In the genomic region with DNA sequence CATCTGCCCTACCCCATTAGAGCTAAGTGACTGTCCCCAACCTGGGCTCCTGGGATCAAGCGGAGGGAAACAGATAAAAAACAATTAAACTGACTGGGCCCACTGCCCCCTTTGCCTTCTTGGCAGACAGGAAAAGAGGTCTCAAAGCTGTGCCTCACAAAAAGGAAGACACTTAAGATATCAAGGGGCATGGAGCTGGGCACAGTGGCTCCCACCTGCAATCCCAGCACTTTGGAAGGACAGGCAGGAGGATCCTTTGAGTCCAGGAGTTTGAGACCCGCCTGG, we compare ENCODE assay signal across 1 cellular context.
TF ChIP-seq lines count a peak whose summit lies in the region.

No MANE protein-coding gene starts in this region.

TF ChIP-seq in IMR-90, 13 proteins besides CTCF, POLR2A, EP300 and RAD21:
- no peak for TF ChIP-seq MAZ (IDR thresholded peaks at IDR 0.05; ENCODE audit: borderline replicate concordance, low read depth, low read length)
- no peak for TF ChIP-seq CHD1 (IDR thresholded peaks at IDR 0.05; ENCODE audit: low read depth, low read length)
- no peak for TF ChIP-seq USF2 (IDR thresholded peaks at IDR 0.05; ENCODE audit: low read depth, low read length)
- TF ChIP-seq NFE2L2 (IDR thresholded peaks at IDR 0.05; ENCODE audit: low read depth, low read length): no peak
- TF ChIP-seq RFX5 (IDR thresholded peaks at IDR 0.05; ENCODE audit: low read depth, low read length): no peak
- TF ChIP-seq MAFK (IDR thresholded peaks at IDR 0.05; ENCODE audit: low read depth, low read length): no peak
- TF ChIP-seq CEBPB (IDR thresholded peaks at IDR 0.05; ENCODE audit: low read depth, low read length): no peak
- TF ChIP-seq BHLHE40 (IDR thresholded peaks at IDR 0.05; ENCODE audit: low read depth, low read length): no peak
- TF ChIP-seq FOS (IDR thresholded peaks at IDR 0.05; ENCODE audit: low read depth, low read length): no peak
- TF ChIP-seq MXI1 (IDR thresholded peaks at IDR 0.05; ENCODE audit: borderline replicate concordance, low read depth, low read length): no peak
- TF ChIP-seq RCOR1 (IDR thresholded peaks at IDR 0.05; ENCODE audit: insufficient replicate concordance, low read length): no peak
- TF ChIP-seq SMC3 (IDR thresholded peaks at IDR 0.05; ENCODE audit: low read depth, low read length): no peak
- TF ChIP-seq, protein P1, sequence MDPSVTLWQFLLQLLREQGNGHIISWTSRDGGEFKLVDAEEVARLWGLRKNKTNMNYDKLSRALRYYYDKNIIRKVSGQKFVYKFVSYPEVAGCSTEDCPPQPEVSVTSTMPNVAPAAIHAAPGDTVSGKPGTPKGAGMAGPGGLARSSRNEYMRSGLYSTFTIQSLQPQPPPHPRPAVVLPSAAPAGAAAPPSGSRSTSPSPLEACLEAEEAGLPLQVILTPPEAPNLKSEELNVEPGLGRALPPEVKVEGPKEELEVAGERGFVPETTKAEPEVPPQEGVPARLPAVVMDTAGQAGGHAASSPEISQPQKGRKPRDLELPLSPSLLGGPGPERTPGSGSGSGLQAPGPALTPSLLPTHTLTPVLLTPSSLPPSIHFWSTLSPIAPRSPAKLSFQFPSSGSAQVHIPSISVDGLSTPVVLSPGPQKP (IDR thresholded peaks at IDR 0.05; ENCODE audit: borderline replicate concordance, low read depth, low read length): no peak
